ENCODE assay signal across 25 cellular contexts in genomic region chr9:115808108-115808507, GRCh38.
DNase-seq lines count a peak whose midpoint lies in the region; ATAC-seq and TF ChIP-seq lines count a peak whose summit lies in the region.
"Had no signal": no experiment of that assay in that cellular context is flagged by ENCODE, and none has a peak within 500 bp of the region (broad histone marks: within the 10 kb centered on the region; RNA-seq: fewer than 3 reads in every experiment).

No MANE protein-coding gene starts in this region.

- no peaks in the 10 kb centered on the region for H3K36me3 ChIP-seq in adipocyte (ENCODE audit: control insufficient read depth, insufficient read depth, low read length, severe bottlenecking)
- H3K36me3 ChIP-seq in liver (ENCODE audit: control insufficient read depth in 4 of 4, insufficient read depth in 3 of 4, low read depth in 1 of 4, low read length in 3 of 4), result no peaks in the 10 kb centered on the region
- H3K36me3 ChIP-seq in thyroid gland, result no peaks in the 10 kb centered on the region
- no peaks in the 10 kb centered on the region for H3K36me3 ChIP-seq in heart left ventricle
- H3K36me3 ChIP-seq: HAP-1, neural progenitor cell, WERI-Rb-1 had no signal

- TF ChIP-seq POLR2A in thyroid gland (IDR thresholded peaks at IDR 0.05) (no peak), heart left ventricle (IDR thresholded peaks at IDR 0.05) (no peak)

- H3K9ac ChIP-seq in adipocyte (ENCODE audit: low read length) (no peak overlapping the region), liver (ENCODE audit: low read depth in 1 of 2, low read length in 2 of 2) (no peak overlapping the region)
- H3K9ac ChIP-seq: neural progenitor cell, SK-N-SH had no signal

- POLR2A ChIA-PET in T-cell (lab: Charles Lee), result no interaction called here

- no peaks in the 10 kb centered on the region for H3K4me1 Mint-ChIP-seq in T-cell
- H3K4me1 Mint-ChIP-seq: neural progenitor cell had no signal

- no peak for TF ChIP-seq RAD21 in liver (IDR thresholded peaks at IDR 0.05)

- CTCF ChIA-PET in T-cell (lab: Charles Lee), result no interaction called here

- intact Hi-C loops in thyroid gland (cut with DNase I) (no loop called here), heart left ventricle (cut with DNase I) (loop anchor here in 1 of 10 donors (2.0 kb wide), 1 partner anchor 15 kb away; no protein-coding TSS in a partner anchor)

- DNase-seq in adipocyte (ENCODE audit: low read depth) (peak; percentile 7), epithelial cell of proximal tubule (ENCODE audit: low read depth) (peak; percentile 67), thyroid gland (peak; percentile 6 to 26), heart left ventricle (no peak), DMS114 treated with DMSO at 0.1 percent for 48 hours (lab: John Stamatoyannopoulos, UW; ENCODE audit: unreplicated experiment) (no peak), T-cell (no peak)
- DNase-seq: activated effector memory CD4-positive, alpha-beta T cell treated with anti-CD3 and anti-CD28 coated beads, Interleukin-2, amount 50 U/mL, for 16 hours; CD4-positive, alpha-beta T cell; central memory CD4-positive, alpha-beta T cell; dorsolateral prefrontal cortex; foreskin melanocyte; MV-4-11; NCI-H2171 treated with DMSO at 0.1 percent for 48 hours; NCI-H69; RPMI8226; SK-N-SH; stimulated activated CD4-positive, alpha-beta T cell treated with anti-CD3 and anti-CD28 coated beads, Interleukin-2, amount 100 ng/mL, for 48 hours; stimulated activated naive CD8-positive, alpha-beta T cell treated with anti-CD3 and anti-CD28 coated beads, Interleukin-15, Interleukin-2, amounts not matched to agents 100 U/mL and 50 U/mL, for 24 hours; WERI-Rb-1 had no signal

- H3K9me3 ChIP-seq in adipocyte (ENCODE audit: control insufficient read depth, low read length) (no peaks in the 10 kb centered on the region), liver (ENCODE audit: control insufficient read depth in 4 of 4, low read length in 3 of 4) (no peaks in the 10 kb centered on the region), thyroid gland (no peaks in the 10 kb centered on the region), heart left ventricle (peaks cover 0 to 1% (median 0%) of the 10 kb centered on the region in 12 donors)
- H3K9me3 ChIP-seq: HAP-1, SK-N-SH had no signal

- H3K9me3 Mint-ChIP-seq in T-cell, result peaks cover 0 to 4% (median 3%) of the 10 kb centered on the region in 3 donors
- H3K9me3 Mint-ChIP-seq: neural progenitor cell; T-helper 2 cell treated with Interferon-gamma antibody and Interleukin-4, amounts not matched to agents 5 μg/mL and 100 μg/mL, for 36 hours had no signal

- H3K4me3 Mint-ChIP-seq in T-cell, result no peak overlapping the region
- H3K4me3 Mint-ChIP-seq: CD4-positive, alpha-beta T cell; neural progenitor cell; T-helper 2 cell treated with Interferon-gamma antibody and Interleukin-4, amounts not matched to agents 5 μg/mL and 100 μg/mL, for 36 hours had no signal

- H3K27me3 Mint-ChIP-seq in T-cell, result no peaks in the 10 kb centered on the region

- H3K36me3 Mint-ChIP-seq in T-cell, result no peaks in the 10 kb centered on the region
- H3K36me3 Mint-ChIP-seq: neural progenitor cell had no signal

- H3K4me3 ChIP-seq in adipocyte (ENCODE audit: low read length) (no peak overlapping the region), epithelial cell of proximal tubule (ENCODE audit: low read depth, low read length) (no peak overlapping the region), liver (ENCODE audit: low read depth in 1 of 3, low read length in 3 of 3) (no peak overlapping the region), thyroid gland (replicated peaks in 1 of 3) (no peak overlapping the region), heart left ventricle (no peak overlapping the region)
- H3K4me3 ChIP-seq: dorsolateral prefrontal cortex, HAP-1, K562, neural progenitor cell had no signal

- H3K27ac ChIP-seq in liver (ENCODE audit: low read depth in 1 of 2, low read length in 2 of 2) (no peak overlapping the region), thyroid gland (no peak overlapping the region), heart left ventricle (no peak overlapping the region)
- H3K27ac ChIP-seq: dorsolateral prefrontal cortex, epithelial cell of prostate, neural progenitor cell, WERI-Rb-1 had no signal

- H3K27ac Mint-ChIP-seq in T-cell, result no peak overlapping the region
- H3K27ac Mint-ChIP-seq: CD4-positive, alpha-beta T cell; neural progenitor cell; T-helper 2 cell treated with Interferon-gamma antibody and Interleukin-4, amounts not matched to agents 5 μg/mL and 100 μg/mL, for 36 hours had no signal

- WGBS in liver, result 50% methylated on average over 2 of the region's 2 CpGs
- 31% methylated on average over 2 of the region's 2 CpGs for WGBS in thyroid gland, 2 donors
- WGBS in heart left ventricle, 4 donors, result 64 to 68% (median 67%) methylated on average over 2 of the region's 2 CpGs

- H3K27me3 ChIP-seq in adipocyte (replicated peaks; ENCODE audit: control insufficient read depth, insufficient read depth, low read length) (no peaks in the 10 kb centered on the region), liver (ENCODE audit: control insufficient read depth in 4 of 4, insufficient read depth in 4 of 4, low read length in 3 of 4) (no peaks in the 10 kb centered on the region), thyroid gland (no peaks in the 10 kb centered on the region), heart left ventricle (no peaks in the 10 kb centered on the region)
- H3K27me3 ChIP-seq: neural progenitor cell had no signal

- TF ChIP-seq CTCF in epithelial cell of proximal tubule (conservative IDR thresholded peaks at IDR 0.05; ENCODE audit: low read depth, low read length) (no peak), liver (IDR thresholded peaks at IDR 0.05; ENCODE audit: low read depth, low read length, missing input control) (no peak), thyroid gland (IDR thresholded peaks at IDR 0.05) (no peak), heart left ventricle (IDR thresholded peaks at IDR 0.05) (no peak)

- no peak for ATAC-seq in heart left ventricle
- ATAC-seq in T-cell (replicated peaks in 1 of 4), result no peak
- ATAC-seq: K562; stimulated activated naive CD8-positive, alpha-beta T cell treated with anti-CD3 and anti-CD28 coated beads, Interleukin-15, Interleukin-2, amounts not matched to agents 100 U/mL and 50 U/mL, for 24 hours had no signal

- no peaks in the 10 kb centered on the region for H3K4me1 ChIP-seq in adipocyte (ENCODE audit: control insufficient read depth, insufficient read depth, low read length)
- H3K4me1 ChIP-seq in liver (ENCODE audit: control insufficient read depth in 4 of 4, insufficient read depth in 4 of 4, low read length in 3 of 4), result peaks cover 0 to 5% (median 0%) of the 10 kb centered on the region in 4 donors
- H3K4me1 ChIP-seq in thyroid gland, result no peaks in the 10 kb centered on the region
- H3K4me1 ChIP-seq in heart left ventricle, result no peaks in the 10 kb centered on the region
- H3K4me1 ChIP-seq: HAP-1, neural progenitor cell had no signal

TF ChIP-seq in liver, 16 proteins besides CTCF, POLR2A, EP300 and RAD21:
- TF ChIP-seq HNF4A (conservative IDR thresholded peaks at IDR 0.05) (peak; percentile 22 to 23), ATF3 (IDR thresholded peaks at IDR 0.05) (no peak)
TF ChIP-seq in liver: peak in this region for 1.

Comparison
In these comparisons a context has a peak if more than half of its experiments do, and no peak if none do; other contexts are left out.
1. DNase-seq: peak in adipocyte (single experiment), epithelial cell of proximal tubule (single experiment) and thyroid gland (2 of 2); none in heart left ventricle (0 of 5), DMS114 treated with DMSO at 0.1 percent for 48 hours (single experiment) and T-cell (0 of 34).